In the genomic region with DNA sequence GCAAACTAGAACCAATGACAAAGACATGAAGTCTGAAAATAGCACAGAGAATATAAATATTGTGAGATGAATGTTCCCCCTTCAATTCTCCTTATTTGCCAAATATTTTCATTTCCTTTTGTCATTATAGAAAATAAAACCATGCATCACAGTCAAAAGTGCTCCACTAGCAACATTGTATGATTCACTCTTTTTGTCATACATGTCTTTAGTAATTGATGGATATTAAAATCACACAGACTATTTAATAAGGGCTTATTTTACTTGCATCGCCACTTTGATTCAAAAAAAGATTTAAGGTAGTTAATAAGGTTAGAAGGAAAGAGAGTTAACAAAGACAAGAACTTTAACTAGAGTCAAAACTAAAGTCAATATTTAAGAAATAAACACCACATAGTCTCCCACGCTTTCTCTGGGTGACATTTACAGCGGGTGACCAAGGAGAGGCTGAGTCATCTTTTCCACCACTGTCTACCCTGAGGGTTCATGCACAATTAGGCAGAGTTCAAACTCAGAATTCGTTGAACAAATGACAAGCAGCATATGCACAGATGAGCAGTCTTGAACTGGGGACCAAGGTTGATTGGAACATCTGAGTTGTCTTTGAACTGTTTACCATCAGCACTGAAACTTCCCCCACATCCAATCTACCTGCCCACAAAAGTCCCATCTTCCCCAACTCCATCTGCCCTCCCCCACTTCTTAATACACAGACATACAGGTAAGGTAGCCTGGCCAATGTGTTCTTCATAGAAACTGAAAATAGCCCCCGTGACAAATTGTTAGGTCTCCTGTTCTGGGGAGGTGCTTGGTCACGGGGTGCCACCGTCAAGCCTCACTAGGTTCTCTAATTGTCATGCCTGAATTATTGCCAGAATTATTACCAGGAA, we compare ENCODE assay signal across 8 cellular contexts. TPM values are rescaled to one million over a fixed set of nuclear protein-coding genes. Genes with fewer than 3 reads are reported as not detected.
A peak's percentile ranks its signal among the peaks of the same experiment; 100 is the strongest.
DNase-seq lines count a peak whose midpoint lies in the region; ATAC-seq and TF ChIP-seq lines count a peak whose summit lies in the region.

No MANE protein-coding gene starts in this region.

- intact Hi-C loops in activated B cell treated with CpG ODN at 0.5 μM for 24 hours (cut with micrococcal nuclease) = no loop called here

- peaks cover 2% of the 10 kb centered on the region for H3K27me3 Mint-ChIP-seq in activated B cell treated with CpG ODN at 0.5 μM for 24 hours

- POLR2A ChIA-PET in activated B cell treated with CpG ODN at 0.5 μM for 24 hours (lab: Charles Lee) = no interaction called here

- no peaks in the 10 kb centered on the region for H3K9me3 ChIP-seq in effector memory CD4-positive, alpha-beta T cell (ENCODE audit: control insufficient read depth, low read length)

- H3K4me3 ChIP-seq in effector memory CD4-positive, alpha-beta T cell (ENCODE audit: insufficient read depth, low read depth, low read length, poor library complexity, severe bottlenecking) = no peak overlapping the region
- H3K4me3 ChIP-seq in coronary artery = no peak overlapping the region

- peaks cover 1% of the 10 kb centered on the region for H3K9me3 Mint-ChIP-seq in activated B cell treated with CpG ODN at 0.5 μM for 24 hours

- CTCF ChIA-PET in activated B cell treated with CpG ODN at 0.5 μM for 24 hours (lab: Charles Lee) = no interaction called here

- no peaks in the 10 kb centered on the region for H3K36me3 ChIP-seq in effector memory CD4-positive, alpha-beta T cell (ENCODE audit: control insufficient read depth, insufficient read depth, low read length)

- H3K27me3 ChIP-seq in effector memory CD4-positive, alpha-beta T cell (replicated peaks; ENCODE audit: control insufficient read depth, insufficient read depth, low read length, poor library complexity, severe bottlenecking) = no peaks in the 10 kb centered on the region

- H3K36me3 Mint-ChIP-seq in activated B cell treated with CpG ODN at 0.5 μM for 24 hours (ENCODE audit: low read depth) = no peaks in the 10 kb centered on the region

- peak overlapping the region; percentile 13 for H3K27ac Mint-ChIP-seq in activated B cell treated with CpG ODN at 0.5 μM for 24 hours

- no peaks in the 10 kb centered on the region for H3K4me1 ChIP-seq in effector memory CD4-positive, alpha-beta T cell (ENCODE audit: control insufficient read depth, insufficient read depth, low read length, poor library complexity, severe bottlenecking)

- no peak overlapping the region for H3K4me3 Mint-ChIP-seq in activated B cell treated with CpG ODN at 0.5 μM for 24 hours

- H3K27ac ChIP-seq in effector memory CD4-positive, alpha-beta T cell (ENCODE audit: insufficient read depth, low read length, poor library complexity, severe bottlenecking) = no peak overlapping the region
- H3K27ac ChIP-seq in coronary artery = no peak overlapping the region

- TF ChIP-seq CTCF in activated B cell treated with CpG ODN at 0.5 μM for 24 hours (IDR thresholded peaks at IDR 0.05) (no peak), coronary artery (IDR thresholded peaks at IDR 0.05) (no peak)

- H3K4me1 Mint-ChIP-seq in activated B cell treated with CpG ODN at 0.5 μM for 24 hours = peaks cover 13% of the 10 kb centered on the region

- DNase-seq in activated B cell treated with CpG ODN at 0.5 μM for 24 hours (no peak), renal cortical epithelial cell (ENCODE audit: low read depth) (peak; percentile 55), coronary artery (ENCODE audit: low spot score) (no peak), UCSD-AML1 (lab: John Stamatoyannopoulos, UW; ENCODE audit: unreplicated experiment) (no peak), NCI-H2029 (lab: John Stamatoyannopoulos, UW) (no peak)
- no peak for DNase-seq in effector memory CD4-positive, alpha-beta T cell

- ATAC-seq in GM19025 (IDR thresholded peaks at IDR 0.05; ENCODE audit: low read depth, unreplicated experiment) (peak; percentile 88), HG02870 (IDR thresholded peaks at IDR 0.05; ENCODE audit: unreplicated experiment) (peak; percentile 99), activated B cell treated with CpG ODN at 0.5 μM for 24 hours (ENCODE audit: low read depth) (peak; percentile 67)

RNA-seq across cellular contexts. Expression of a gene that starts 42.5 kb away (rescaled TPM):
- 4.5 and 5.5 TPM in 2 replicates for total RNA-seq in activated B cell treated with CpG ODN at 0.5 μM for 24 hours
- 6.4 and 13.5 TPM in 2 replicates for total RNA-seq in renal cortical epithelial cell
